14 cellular contexts compared by ENCODE assay signal in genomic region chr11:115942043-115942442, GRCh38.
"Had no signal": no experiment of that assay in that cellular context is flagged by ENCODE, and none has a peak within 500 bp of the region (broad histone marks: within the 10 kb centered on the region; RNA-seq: fewer than 3 reads in every experiment).

No MANE protein-coding gene starts in this region.

- H3K4me1 Mint-ChIP-seq: activated naive CD8-positive, alpha-beta T cell treated with anti-CD3 and anti-CD28 coated beads, Interleukin-2, amount 10 ng/mL, durations not matched to agents 7 days and 5 days; stimulated activated naive CD8-positive, alpha-beta T cell treated with anti-CD3 and anti-CD28 coated beads, Interleukin-15, amount 100 ng/mL, for 72 hours had no signal

- DNase-seq: activated CD4-positive, alpha-beta T cell treated with anti-CD3 and anti-CD28 coated beads, Interleukin-2, amount 50 U/mL, for 48 hours; activated naive CD4-positive, alpha-beta T cell; activated naive CD8-positive, alpha-beta T cell treated with anti-CD3 and anti-CD28 coated beads, Interleukin-2, amount 10 ng/mL, durations not matched to agents 7 days and 5 days; activated T-cell treated with anti-CD3 and anti-CD28 coated beads for 4 hours; cerebellar nuclear complex; effector CD8-positive, alpha-beta T cell; esophagus squamous epithelium; small intestine; stimulated activated CD4-positive, alpha-beta T cell treated with anti-CD3 and anti-CD28 coated beads, Interleukin-4, amount 100 ng/mL, for 1 hour had no signal

- H3K27ac ChIP-seq: esophagus squamous epithelium, suprapubic skin, transverse colon had no signal

- H3K4me3 ChIP-seq: esophagus squamous epithelium, suprapubic skin, transverse colon had no signal

- H3K9me3 ChIP-seq: esophagus squamous epithelium, suprapubic skin, transverse colon had no signal

- H3K9me3 Mint-ChIP-seq: dendritic cell treated with granulocyte-macrophage colony-stimulating factor and Interleukin-4, amounts not matched to agents 40 ng/mL and 50 ng/mL, for 4 days had no signal

- H3K4me3 Mint-ChIP-seq: activated naive CD8-positive, alpha-beta T cell treated with anti-CD3 and anti-CD28 coated beads, Interleukin-2, amount 10 ng/mL, durations not matched to agents 7 days and 5 days; brain; dendritic cell treated with granulocyte-macrophage colony-stimulating factor and Interleukin-4, amounts not matched to agents 40 ng/mL and 50 ng/mL, for 4 days; stimulated activated naive CD8-positive, alpha-beta T cell treated with anti-CD3 and anti-CD28 coated beads, Interleukin-15, amount 100 ng/mL, for 72 hours had no signal

- H3K27me3 Mint-ChIP-seq: activated naive CD8-positive, alpha-beta T cell treated with anti-CD3 and anti-CD28 coated beads, Interleukin-2, amount 10 ng/mL, durations not matched to agents 7 days and 5 days had no signal

- H3K4me1 ChIP-seq: suprapubic skin, transverse colon had no signal

- H3K36me3 Mint-ChIP-seq: activated naive CD8-positive, alpha-beta T cell treated with anti-CD3 and anti-CD28 coated beads, Interleukin-2, amount 10 ng/mL, durations not matched to agents 7 days and 5 days; brain had no signal

- H3K36me3 ChIP-seq: esophagus squamous epithelium, suprapubic skin, transverse colon had no signal
